Comparison of ENCODE assay signal across 1 cellular context in the genomic region with DNA sequence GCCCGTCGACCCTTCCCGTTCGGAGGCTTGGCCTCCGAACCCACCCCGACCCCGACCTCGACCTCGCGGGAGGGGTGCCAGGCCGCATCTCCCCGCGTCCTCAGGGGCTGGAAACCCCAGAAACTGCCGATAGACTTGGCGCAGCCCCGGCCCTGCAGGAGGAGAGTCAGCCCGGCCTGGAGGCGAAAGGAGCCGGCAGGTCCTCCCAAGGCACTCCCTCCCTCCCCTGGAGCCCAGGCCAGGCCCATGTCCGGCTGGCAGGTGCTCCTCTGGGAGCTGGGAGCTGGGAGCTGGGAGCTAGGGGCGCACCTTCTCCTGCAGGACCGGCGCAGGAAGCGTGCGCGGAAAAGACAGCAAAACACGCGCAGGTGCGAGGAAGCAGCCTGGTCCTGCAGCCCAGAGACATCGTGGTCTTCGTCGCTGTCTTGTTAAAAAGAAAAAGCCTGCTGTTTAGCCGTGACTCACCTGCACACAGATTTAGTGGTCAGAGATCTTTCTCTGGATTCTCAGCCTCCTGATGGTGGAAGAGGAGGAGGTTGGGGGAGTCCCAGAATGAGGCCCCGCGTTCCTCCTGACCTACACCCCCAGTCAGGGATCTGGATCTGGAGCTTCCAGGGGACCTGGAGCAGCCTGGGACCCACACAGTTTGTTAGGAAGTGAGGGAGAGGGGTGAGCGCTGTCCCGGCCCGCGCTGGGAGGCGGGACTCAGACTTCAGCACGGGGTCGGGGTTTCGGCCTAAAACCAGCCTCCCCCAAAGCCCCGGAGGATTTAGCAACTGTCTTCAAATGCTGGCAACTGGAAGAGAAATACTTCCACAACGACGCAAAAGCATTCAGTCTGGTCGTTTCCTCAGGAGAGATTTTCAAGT.
TF ChIP-seq lines count a peak whose summit lies in the region.

No MANE protein-coding gene starts in this region.

TF ChIP-seq in HepG2, 621 proteins besides CTCF, POLR2A, EP300 and RAD21 (continued from another document and continues in another):
- TF ChIP-seq, protein P1, sequence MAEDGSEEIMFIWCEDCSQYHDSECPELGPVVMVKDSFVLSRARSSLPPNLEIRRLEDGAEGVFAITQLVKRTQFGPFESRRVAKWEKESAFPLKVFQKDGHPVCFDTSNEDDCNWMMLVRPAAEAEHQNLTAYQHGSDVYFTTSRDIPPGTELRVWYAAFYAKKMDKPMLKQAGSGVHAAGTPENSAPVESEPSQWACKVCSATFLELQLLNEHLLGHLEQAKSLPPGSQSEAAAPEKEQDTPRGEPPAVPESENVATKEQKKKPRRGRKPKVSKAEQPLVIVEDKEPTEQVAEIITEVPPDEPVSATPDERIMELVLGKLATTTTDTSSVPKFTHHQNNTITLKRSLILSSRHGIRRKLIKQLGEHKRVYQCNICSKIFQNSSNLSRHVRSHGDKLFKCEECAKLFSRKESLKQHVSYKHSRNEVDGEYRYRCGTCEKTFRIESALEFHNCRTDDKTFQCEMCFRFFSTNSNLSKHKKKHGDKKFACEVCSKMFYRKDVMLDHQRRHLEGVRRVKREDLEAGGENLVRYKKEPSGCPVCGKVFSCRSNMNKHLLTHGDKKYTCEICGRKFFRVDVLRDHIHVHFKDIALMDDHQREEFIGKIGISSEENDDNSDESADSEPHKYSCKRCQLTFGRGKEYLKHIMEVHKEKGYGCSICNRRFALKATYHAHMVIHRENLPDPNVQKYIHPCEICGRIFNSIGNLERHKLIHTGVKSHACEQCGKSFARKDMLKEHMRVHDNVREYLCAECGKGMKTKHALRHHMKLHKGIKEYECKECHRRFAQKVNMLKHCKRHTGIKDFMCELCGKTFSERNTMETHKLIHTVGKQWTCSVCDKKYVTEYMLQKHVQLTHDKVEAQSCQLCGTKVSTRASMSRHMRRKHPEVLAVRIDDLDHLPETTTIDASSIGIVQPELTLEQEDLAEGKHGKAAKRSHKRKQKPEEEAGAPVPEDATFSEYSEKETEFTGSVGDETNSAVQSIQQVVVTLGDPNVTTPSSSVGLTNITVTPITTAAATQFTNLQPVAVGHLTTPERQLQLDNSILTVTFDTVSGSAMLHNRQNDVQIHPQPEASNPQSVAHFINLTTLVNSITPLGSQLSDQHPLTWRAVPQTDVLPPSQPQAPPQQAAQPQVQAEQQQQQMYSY (CRISPR knock-in tag; IDR thresholded peaks at IDR 0.05): no peak
- TF ChIP-seq, protein P2, sequence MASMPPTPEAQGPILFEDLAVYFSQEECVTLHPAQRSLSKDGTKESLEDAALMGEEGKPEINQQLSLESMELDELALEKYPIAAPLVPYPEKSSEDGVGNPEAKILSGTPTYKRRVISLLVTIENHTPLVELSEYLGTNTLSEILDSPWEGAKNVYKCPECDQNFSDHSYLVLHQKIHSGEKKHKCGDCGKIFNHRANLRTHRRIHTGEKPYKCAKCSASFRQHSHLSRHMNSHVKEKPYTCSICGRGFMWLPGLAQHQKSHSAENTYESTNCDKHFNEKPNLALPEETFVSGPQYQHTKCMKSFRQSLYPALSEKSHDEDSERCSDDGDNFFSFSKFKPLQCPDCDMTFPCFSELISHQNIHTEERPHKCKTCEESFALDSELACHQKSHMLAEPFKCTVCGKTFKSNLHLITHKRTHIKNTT (CRISPR knock-in tag; IDR thresholded peaks at IDR 0.05): no peak
- peak; percentile 35 for TF ChIP-seq ZEB1 (IDR thresholded peaks at IDR 0.05; ENCODE audit: insufficient replicate concordance, low read depth)
- TF ChIP-seq, protein P3, sequence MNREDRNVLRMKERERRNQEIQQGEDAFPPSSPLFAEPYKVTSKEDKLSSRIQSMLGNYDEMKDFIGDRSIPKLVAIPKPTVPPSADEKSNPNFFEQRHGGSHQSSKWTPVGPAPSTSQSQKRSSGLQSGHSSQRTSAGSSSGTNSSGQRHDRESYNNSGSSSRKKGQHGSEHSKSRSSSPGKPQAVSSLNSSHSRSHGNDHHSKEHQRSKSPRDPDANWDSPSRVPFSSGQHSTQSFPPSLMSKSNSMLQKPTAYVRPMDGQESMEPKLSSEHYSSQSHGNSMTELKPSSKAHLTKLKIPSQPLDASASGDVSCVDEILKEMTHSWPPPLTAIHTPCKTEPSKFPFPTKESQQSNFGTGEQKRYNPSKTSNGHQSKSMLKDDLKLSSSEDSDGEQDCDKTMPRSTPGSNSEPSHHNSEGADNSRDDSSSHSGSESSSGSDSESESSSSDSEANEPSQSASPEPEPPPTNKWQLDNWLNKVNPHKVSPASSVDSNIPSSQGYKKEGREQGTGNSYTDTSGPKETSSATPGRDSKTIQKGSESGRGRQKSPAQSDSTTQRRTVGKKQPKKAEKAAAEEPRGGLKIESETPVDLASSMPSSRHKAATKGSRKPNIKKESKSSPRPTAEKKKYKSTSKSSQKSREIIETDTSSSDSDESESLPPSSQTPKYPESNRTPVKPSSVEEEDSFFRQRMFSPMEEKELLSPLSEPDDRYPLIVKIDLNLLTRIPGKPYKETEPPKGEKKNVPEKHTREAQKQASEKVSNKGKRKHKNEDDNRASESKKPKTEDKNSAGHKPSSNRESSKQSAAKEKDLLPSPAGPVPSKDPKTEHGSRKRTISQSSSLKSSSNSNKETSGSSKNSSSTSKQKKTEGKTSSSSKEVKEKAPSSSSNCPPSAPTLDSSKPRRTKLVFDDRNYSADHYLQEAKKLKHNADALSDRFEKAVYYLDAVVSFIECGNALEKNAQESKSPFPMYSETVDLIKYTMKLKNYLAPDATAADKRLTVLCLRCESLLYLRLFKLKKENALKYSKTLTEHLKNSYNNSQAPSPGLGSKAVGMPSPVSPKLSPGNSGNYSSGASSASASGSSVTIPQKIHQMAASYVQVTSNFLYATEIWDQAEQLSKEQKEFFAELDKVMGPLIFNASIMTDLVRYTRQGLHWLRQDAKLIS (CRISPR knock-in tag; IDR thresholded peaks at IDR 0.05): no peak
- TF ChIP-seq, protein P4, sequence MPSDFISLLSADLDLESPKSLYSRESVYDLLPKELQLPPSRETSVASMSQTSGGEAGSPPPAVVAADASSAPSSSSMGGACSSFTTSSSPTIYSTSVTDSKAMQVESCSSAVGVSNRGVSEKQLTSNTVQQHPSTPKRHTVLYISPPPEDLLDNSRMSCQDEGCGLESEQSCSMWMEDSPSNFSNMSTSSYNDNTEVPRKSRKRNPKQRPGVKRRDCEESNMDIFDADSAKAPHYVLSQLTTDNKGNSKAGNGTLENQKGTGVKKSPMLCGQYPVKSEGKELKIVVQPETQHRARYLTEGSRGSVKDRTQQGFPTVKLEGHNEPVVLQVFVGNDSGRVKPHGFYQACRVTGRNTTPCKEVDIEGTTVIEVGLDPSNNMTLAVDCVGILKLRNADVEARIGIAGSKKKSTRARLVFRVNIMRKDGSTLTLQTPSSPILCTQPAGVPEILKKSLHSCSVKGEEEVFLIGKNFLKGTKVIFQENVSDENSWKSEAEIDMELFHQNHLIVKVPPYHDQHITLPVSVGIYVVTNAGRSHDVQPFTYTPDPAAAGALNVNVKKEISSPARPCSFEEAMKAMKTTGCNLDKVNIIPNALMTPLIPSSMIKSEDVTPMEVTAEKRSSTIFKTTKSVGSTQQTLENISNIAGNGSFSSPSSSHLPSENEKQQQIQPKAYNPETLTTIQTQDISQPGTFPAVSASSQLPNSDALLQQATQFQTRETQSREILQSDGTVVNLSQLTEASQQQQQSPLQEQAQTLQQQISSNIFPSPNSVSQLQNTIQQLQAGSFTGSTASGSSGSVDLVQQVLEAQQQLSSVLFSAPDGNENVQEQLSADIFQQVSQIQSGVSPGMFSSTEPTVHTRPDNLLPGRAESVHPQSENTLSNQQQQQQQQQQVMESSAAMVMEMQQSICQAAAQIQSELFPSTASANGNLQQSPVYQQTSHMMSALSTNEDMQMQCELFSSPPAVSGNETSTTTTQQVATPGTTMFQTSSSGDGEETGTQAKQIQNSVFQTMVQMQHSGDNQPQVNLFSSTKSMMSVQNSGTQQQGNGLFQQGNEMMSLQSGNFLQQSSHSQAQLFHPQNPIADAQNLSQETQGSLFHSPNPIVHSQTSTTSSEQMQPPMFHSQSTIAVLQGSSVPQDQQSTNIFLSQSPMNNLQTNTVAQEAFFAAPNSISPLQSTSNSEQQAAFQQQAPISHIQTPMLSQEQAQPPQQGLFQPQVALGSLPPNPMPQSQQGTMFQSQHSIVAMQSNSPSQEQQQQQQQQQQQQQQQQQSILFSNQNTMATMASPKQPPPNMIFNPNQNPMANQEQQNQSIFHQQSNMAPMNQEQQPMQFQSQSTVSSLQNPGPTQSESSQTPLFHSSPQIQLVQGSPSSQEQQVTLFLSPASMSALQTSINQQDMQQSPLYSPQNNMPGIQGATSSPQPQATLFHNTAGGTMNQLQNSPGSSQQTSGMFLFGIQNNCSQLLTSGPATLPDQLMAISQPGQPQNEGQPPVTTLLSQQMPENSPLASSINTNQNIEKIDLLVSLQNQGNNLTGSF (CRISPR knock-in tag; IDR thresholded peaks at IDR 0.05): no peak; the same call in 1 of the 2 replicates
- no peak for TF ChIP-seq ZBTB1 (CRISPR knock-in tag; IDR thresholded peaks at IDR 0.05; ENCODE audit: borderline replicate concordance)
- TF ChIP-seq, protein P5, sequence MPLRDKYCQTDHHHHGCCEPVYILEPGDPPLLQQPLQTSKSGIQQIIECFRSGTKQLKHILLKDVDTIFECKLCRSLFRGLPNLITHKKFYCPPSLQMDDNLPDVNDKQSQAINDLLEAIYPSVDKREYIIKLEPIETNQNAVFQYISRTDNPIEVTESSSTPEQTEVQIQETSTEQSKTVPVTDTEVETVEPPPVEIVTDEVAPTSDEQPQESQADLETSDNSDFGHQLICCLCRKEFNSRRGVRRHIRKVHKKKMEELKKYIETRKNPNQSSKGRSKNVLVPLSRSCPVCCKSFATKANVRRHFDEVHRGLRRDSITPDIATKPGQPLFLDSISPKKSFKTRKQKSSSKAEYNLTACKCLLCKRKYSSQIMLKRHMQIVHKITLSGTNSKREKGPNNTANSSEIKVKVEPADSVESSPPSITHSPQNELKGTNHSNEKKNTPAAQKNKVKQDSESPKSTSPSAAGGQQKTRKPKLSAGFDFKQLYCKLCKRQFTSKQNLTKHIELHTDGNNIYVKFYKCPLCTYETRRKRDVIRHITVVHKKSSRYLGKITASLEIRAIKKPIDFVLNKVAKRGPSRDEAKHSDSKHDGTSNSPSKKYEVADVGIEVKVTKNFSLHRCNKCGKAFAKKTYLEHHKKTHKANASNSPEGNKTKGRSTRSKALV (CRISPR knock-in tag; IDR thresholded peaks at IDR 0.05): no peak
- TF ChIP-seq TARDBP (CRISPR knock-in tag; IDR thresholded peaks at IDR 0.05): no peak
- TF ChIP-seq, protein P6, sequence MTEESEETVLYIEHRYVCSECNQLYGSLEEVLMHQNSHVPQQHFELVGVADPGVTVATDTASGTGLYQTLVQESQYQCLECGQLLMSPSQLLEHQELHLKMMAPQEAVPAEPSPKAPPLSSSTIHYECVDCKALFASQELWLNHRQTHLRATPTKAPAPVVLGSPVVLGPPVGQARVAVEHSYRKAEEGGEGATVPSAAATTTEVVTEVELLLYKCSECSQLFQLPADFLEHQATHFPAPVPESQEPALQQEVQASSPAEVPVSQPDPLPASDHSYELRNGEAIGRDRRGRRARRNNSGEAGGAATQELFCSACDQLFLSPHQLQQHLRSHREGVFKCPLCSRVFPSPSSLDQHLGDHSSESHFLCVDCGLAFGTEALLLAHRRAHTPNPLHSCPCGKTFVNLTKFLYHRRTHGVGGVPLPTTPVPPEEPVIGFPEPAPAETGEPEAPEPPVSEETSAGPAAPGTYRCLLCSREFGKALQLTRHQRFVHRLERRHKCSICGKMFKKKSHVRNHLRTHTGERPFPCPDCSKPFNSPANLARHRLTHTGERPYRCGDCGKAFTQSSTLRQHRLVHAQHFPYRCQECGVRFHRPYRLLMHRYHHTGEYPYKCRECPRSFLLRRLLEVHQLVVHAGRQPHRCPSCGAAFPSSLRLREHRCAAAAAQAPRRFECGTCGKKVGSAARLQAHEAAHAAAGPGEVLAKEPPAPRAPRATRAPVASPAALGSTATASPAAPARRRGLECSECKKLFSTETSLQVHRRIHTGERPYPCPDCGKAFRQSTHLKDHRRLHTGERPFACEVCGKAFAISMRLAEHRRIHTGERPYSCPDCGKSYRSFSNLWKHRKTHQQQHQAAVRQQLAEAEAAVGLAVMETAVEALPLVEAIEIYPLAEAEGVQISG (CRISPR knock-in tag; IDR thresholded peaks at IDR 0.05): 0 out of 2 replicates have a peak, but pooled peaks have one; percentile 5
- TF ChIP-seq MZF1 (CRISPR knock-in tag; IDR thresholded peaks at IDR 0.05; ENCODE audit: borderline replicate concordance): no peak
- no peak for TF ChIP-seq ZNF431 (CRISPR knock-in tag; IDR thresholded peaks at IDR 0.05; ENCODE audit: borderline replicate concordance, low read depth)
- no peak for TF ChIP-seq ATF7-NPFF (CRISPR knock-in tag; IDR thresholded peaks at IDR 0.05; ENCODE audit: low read depth)
- 0 out of 2 replicates have a peak, but pooled peaks have one; percentile 16 for TF ChIP-seq HDAC1 (CRISPR knock-in tag; IDR thresholded peaks at IDR 0.05)
- TF ChIP-seq GZF1 (CRISPR knock-in tag; IDR thresholded peaks at IDR 0.05): no peak
- TF ChIP-seq ZNF3 (CRISPR knock-in tag; IDR thresholded peaks at IDR 0.05): no peak
- TF ChIP-seq SMAD9 (CRISPR knock-in tag; IDR thresholded peaks at IDR 0.05): no peak
- TF ChIP-seq, protein P7, sequence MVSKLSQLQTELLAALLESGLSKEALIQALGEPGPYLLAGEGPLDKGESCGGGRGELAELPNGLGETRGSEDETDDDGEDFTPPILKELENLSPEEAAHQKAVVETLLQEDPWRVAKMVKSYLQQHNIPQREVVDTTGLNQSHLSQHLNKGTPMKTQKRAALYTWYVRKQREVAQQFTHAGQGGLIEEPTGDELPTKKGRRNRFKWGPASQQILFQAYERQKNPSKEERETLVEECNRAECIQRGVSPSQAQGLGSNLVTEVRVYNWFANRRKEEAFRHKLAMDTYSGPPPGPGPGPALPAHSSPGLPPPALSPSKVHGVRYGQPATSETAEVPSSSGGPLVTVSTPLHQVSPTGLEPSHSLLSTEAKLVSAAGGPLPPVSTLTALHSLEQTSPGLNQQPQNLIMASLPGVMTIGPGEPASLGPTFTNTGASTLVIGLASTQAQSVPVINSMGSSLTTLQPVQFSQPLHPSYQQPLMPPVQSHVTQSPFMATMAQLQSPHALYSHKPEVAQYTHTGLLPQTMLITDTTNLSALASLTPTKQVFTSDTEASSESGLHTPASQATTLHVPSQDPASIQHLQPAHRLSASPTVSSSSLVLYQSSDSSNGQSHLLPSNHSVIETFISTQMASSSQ (IDR thresholded peaks at IDR 0.05; ENCODE audit: low read depth): no peak
- TF ChIP-seq, protein P7 (CRISPR knock-in tag; IDR thresholded peaks at IDR 0.05; ENCODE audit: borderline replicate concordance): no peak
- no peak for TF ChIP-seq ZKSCAN8 (CRISPR knock-in tag; IDR thresholded peaks at IDR 0.05; ENCODE audit: borderline replicate concordance)
- no peak for TF ChIP-seq GABPA (IDR thresholded peaks at IDR 0.05; ENCODE audit: low read depth, low read length)
- no peak for TF ChIP-seq GABPA (CRISPR knock-in tag; IDR thresholded peaks at IDR 0.05; ENCODE audit: low read depth)
